In the genomic region with DNA sequence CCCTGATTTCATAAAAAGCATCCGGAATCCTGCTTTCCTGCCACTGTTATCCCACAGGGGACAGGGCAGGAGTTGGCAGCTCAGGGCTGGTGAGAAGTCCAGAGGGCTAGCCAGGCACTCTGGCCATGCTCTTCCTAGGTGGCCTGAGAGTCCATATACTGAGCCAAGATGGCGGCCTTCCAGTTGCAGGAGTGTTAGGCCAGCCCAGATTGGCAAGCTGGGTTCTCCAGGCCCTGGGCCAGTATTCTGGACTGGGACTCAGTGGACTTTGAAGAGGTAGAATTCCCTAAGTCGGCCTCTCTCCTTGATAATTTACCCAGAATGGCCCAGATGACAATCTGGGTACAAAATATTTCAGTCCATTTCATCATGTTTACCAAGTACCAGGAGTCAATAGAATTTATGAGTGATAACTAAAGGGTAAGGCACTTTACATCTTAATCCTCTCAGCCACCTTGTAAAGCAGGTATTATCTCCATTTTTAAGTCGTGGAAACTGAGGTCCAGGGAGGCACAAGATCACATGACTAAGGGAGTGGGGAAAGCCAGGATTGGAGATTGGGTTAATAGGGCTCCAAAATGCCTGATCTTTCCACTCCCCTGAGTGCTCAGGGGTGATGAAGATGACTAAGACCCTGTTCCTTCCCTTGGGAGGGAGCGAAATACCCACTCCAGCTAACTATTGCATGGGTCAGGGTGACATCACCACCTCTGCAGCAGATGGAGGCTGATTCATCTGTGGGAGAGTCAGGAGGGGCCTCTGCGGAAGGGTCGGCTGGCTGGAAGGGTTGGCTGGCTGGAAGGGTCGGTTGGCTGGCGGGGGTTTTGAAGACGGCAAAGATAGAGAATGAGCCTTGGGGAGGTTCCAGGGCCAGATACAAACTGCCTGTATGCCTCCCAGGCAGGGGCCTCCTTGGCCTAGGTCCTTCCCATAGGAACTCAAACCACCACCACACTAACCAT, we compare ENCODE assay signal across 1 cellular context.
TF ChIP-seq lines count a peak whose summit lies in the region.

No MANE protein-coding gene starts in this region.

TF ChIP-seq in K562, 482 proteins besides CTCF, POLR2A, EP300 and RAD21 (continued from another document and continues in another):
- no peak for TF ChIP-seq ZFPM2 (CRISPR knock-in tag; IDR thresholded peaks at IDR 0.05)
- TF ChIP-seq ZNF184 (CRISPR knock-in tag; IDR thresholded peaks at IDR 0.05): no peak
- no peak for TF ChIP-seq ZNF274 (IDR thresholded peaks at IDR 0.05; ENCODE audit: borderline replicate concordance, low read depth, low read length)
- TF ChIP-seq SMARCA4 (IDR thresholded peaks at IDR 0.05): peak; percentile 78
- no peak for TF ChIP-seq ILF3 (IDR thresholded peaks at IDR 0.05; ENCODE audit: borderline replicate concordance)
- TF ChIP-seq ZNF584 (CRISPR knock-in tag; IDR thresholded peaks at IDR 0.05; ENCODE audit: low read depth): peak; percentile 93
- TF ChIP-seq, protein P1, sequence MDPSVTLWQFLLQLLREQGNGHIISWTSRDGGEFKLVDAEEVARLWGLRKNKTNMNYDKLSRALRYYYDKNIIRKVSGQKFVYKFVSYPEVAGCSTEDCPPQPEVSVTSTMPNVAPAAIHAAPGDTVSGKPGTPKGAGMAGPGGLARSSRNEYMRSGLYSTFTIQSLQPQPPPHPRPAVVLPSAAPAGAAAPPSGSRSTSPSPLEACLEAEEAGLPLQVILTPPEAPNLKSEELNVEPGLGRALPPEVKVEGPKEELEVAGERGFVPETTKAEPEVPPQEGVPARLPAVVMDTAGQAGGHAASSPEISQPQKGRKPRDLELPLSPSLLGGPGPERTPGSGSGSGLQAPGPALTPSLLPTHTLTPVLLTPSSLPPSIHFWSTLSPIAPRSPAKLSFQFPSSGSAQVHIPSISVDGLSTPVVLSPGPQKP (CRISPR knock-in tag; IDR thresholded peaks at IDR 0.05): no peak
- no peak for TF ChIP-seq GATA2 (CRISPR knock-in tag; IDR thresholded peaks at IDR 0.05)
- no peak; the same call in 1 of the 2 replicates for TF ChIP-seq ZNF239 (CRISPR knock-in tag; IDR thresholded peaks at IDR 0.05)
- TF ChIP-seq CBFB (CRISPR knock-in tag; IDR thresholded peaks at IDR 0.05): no peak
- TF ChIP-seq, protein P2, sequence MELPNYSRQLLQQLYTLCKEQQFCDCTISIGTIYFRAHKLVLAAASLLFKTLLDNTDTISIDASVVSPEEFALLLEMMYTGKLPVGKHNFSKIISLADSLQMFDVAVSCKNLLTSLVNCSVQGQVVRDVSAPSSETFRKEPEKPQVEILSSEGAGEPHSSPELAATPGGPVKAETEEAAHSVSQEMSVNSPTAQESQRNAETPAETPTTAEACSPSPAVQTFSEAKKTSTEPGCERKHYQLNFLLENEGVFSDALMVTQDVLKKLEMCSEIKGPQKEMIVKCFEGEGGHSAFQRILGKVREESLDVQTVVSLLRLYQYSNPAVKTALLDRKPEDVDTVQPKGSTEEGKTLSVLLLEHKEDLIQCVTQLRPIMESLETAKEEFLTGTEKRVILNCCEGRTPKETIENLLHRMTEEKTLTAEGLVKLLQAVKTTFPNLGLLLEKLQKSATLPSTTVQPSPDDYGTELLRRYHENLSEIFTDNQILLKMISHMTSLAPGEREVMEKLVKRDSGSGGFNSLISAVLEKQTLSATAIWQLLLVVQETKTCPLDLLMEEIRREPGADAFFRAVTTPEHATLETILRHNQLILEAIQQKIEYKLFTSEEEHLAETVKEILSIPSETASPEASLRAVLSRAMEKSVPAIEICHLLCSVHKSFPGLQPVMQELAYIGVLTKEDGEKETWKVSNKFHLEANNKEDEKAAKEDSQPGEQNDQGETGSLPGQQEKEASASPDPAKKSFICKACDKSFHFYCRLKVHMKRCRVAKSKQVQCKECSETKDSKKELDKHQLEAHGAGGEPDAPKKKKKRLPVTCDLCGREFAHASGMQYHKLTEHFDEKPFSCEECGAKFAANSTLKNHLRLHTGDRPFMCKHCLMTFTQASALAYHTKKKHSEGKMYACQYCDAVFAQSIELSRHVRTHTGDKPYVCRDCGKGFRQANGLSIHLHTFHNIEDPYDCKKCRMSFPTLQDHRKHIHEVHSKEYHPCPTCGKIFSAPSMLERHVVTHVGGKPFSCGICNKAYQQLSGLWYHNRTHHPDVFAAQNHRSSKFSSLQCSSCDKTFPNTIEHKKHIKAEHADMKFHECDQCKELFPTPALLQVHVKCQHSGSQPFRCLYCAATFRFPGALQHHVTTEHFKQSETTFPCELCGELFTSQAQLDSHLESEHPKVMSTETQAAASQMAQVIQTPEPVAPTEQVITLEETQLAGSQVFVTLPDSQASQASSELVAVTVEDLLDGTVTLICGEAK (IDR thresholded peaks at IDR 0.05): no peak
- TF ChIP-seq, protein P2 (CRISPR knock-in tag; IDR thresholded peaks at IDR 0.05): no peak
- TF ChIP-seq CBFA2T2 (conservative IDR thresholded peaks at IDR 0.05): no peak
- TF ChIP-seq, protein P3, sequence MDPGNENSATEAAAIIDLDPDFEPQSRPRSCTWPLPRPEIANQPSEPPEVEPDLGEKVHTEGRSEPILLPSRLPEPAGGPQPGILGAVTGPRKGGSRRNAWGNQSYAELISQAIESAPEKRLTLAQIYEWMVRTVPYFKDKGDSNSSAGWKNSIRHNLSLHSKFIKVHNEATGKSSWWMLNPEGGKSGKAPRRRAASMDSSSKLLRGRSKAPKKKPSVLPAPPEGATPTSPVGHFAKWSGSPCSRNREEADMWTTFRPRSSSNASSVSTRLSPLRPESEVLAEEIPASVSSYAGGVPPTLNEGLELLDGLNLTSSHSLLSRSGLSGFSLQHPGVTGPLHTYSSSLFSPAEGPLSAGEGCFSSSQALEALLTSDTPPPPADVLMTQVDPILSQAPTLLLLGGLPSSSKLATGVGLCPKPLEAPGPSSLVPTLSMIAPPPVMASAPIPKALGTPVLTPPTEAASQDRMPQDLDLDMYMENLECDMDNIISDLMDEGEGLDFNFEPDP (CRISPR knock-in tag; IDR thresholded peaks at IDR 0.05): no peak
- TF ChIP-seq CXXC5 (CRISPR knock-in tag; IDR thresholded peaks at IDR 0.05): no peak; the same call in 1 of the 2 replicates
- TF ChIP-seq TFAM (CRISPR knock-in tag; conservative IDR thresholded peaks at IDR 0.05): no peak
- TF ChIP-seq, protein P4, sequence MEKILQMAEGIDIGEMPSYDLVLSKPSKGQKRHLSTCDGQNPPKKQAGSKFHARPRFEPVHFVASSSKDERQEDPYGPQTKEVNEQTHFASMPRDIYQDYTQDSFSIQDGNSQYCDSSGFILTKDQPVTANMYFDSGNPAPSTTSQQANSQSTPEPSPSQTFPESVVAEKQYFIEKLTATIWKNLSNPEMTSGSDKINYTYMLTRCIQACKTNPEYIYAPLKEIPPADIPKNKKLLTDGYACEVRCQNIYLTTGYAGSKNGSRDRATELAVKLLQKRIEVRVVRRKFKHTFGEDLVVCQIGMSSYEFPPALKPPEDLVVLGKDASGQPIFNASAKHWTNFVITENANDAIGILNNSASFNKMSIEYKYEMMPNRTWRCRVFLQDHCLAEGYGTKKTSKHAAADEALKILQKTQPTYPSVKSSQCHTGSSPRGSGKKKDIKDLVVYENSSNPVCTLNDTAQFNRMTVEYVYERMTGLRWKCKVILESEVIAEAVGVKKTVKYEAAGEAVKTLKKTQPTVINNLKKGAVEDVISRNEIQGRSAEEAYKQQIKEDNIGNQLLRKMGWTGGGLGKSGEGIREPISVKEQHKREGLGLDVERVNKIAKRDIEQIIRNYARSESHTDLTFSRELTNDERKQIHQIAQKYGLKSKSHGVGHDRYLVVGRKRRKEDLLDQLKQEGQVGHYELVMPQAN (IDR thresholded peaks at IDR 0.05; ENCODE audit: borderline replicate concordance): no peak
- no peak for TF ChIP-seq ZNF311 (CRISPR knock-in tag; IDR thresholded peaks at IDR 0.05)
- TF ChIP-seq, protein P5, sequence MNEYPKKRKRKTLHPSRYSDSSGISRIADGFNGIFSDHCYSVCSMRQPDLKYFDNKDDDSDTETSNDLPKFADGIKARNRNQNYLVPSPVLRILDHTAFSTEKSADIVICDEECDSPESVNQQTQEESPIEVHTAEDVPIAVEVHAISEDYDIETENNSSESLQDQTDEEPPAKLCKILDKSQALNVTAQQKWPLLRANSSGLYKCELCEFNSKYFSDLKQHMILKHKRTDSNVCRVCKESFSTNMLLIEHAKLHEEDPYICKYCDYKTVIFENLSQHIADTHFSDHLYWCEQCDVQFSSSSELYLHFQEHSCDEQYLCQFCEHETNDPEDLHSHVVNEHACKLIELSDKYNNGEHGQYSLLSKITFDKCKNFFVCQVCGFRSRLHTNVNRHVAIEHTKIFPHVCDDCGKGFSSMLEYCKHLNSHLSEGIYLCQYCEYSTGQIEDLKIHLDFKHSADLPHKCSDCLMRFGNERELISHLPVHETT (CRISPR knock-in tag; conservative IDR thresholded peaks at IDR 0.05 in 1 of 2, IDR thresholded peaks at IDR 0.05 in 1 of 2): no peak
- no peak for TF ChIP-seq SRSF9 (IDR thresholded peaks at IDR 0.05; ENCODE audit: borderline replicate concordance, low read depth, low read length)
- TF ChIP-seq, protein P6, sequence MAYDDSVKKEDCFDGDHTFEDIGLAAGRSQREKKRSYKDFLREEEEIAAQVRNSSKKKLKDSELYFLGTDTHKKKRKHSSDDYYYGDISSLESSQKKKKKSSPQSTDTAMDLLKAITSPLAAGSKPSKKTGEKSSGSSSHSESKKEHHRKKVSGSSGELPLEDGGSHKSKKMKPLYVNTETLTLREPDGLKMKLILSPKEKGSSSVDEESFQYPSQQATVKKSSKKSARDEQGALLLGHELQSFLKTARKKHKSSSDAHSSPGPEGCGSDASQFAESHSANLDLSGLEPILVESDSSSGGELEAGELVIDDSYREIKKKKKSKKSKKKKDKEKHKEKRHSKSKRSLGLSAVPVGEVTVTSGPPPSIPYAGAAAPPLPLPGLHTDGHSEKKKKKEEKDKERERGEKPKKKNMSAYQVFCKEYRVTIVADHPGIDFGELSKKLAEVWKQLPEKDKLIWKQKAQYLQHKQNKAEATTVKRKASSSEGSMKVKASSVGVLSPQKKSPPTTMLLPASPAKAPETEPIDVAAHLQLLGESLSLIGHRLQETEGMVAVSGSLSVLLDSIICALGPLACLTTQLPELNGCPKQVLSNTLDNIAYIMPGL (CRISPR knock-in tag; IDR thresholded peaks at IDR 0.05): no peak
- no peak for TF ChIP-seq KAT7 (CRISPR knock-in tag; IDR thresholded peaks at IDR 0.05; ENCODE audit: borderline replicate concordance)
- TF ChIP-seq GABPB2 (CRISPR knock-in tag; conservative IDR thresholded peaks at IDR 0.05): no peak
- TF ChIP-seq ZNF830 (CRISPR knock-in tag; IDR thresholded peaks at IDR 0.05): no peak
- TF ChIP-seq SMARCC2 (IDR thresholded peaks at IDR 0.05; ENCODE audit: low read depth): 0 out of 2 replicates have a peak, but pooled peaks have one; percentile 40
- no peak for TF ChIP-seq ZNF146 (CRISPR knock-in tag; IDR thresholded peaks at IDR 0.05; ENCODE audit: unreplicated experiment)
- TF ChIP-seq, protein P7, sequence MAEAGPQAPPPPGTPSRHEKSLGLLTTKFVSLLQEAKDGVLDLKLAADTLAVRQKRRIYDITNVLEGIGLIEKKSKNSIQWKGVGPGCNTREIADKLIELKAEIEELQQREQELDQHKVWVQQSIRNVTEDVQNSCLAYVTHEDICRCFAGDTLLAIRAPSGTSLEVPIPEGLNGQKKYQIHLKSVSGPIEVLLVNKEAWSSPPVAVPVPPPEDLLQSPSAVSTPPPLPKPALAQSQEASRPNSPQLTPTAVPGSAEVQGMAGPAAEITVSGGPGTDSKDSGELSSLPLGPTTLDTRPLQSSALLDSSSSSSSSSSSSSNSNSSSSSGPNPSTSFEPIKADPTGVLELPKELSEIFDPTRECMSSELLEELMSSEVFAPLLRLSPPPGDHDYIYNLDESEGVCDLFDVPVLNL (CRISPR knock-in tag; IDR thresholded peaks at IDR 0.05; ENCODE audit: low read depth): no peak
- no peak for TF ChIP-seq NFIX (CRISPR knock-in tag; IDR thresholded peaks at IDR 0.05; ENCODE audit: low read depth)
- no peak for TF ChIP-seq ZNF707 (CRISPR knock-in tag; conservative IDR thresholded peaks at IDR 0.05)
- no peak for TF ChIP-seq MCM3 (IDR thresholded peaks at IDR 0.05)
- TF ChIP-seq SP1 (CRISPR knock-in tag; IDR thresholded peaks at IDR 0.05): peak; percentile 66
- TF ChIP-seq SMARCE1 (IDR thresholded peaks at IDR 0.05): peak; percentile 68; the same call in 1 of the 2 replicates
- peak; percentile 38 for TF ChIP-seq KDM5B (IDR thresholded peaks at IDR 0.05; ENCODE audit: insufficient replicate concordance, low read depth, low read length)
- no peak for TF ChIP-seq ZNF696 (CRISPR knock-in tag; conservative IDR thresholded peaks at IDR 0.05)
- TF ChIP-seq PHTF2 (CRISPR knock-in tag; IDR thresholded peaks at IDR 0.05): no peak
- no peak for TF ChIP-seq MYBL2 (IDR thresholded peaks at IDR 0.05; ENCODE audit: low read depth)
- no peak for TF ChIP-seq MYBL2 (CRISPR knock-in tag; IDR thresholded peaks at IDR 0.05; ENCODE audit: borderline replicate concordance)
- TF ChIP-seq HNRNPK (IDR thresholded peaks at IDR 0.05; ENCODE audit: low read depth, low read length, poor library complexity, severe bottlenecking): no peak
- peak; percentile 79; the same call in 1 of the 2 replicates for TF ChIP-seq BACH1 (tag; IDR thresholded peaks at IDR 0.05)
- peak; percentile 85; the same call in 1 of the 2 replicates for TF ChIP-seq TOE1 (IDR thresholded peaks at IDR 0.05; ENCODE audit: borderline replicate concordance)
- TF ChIP-seq TOE1 (CRISPR knock-in tag; IDR thresholded peaks at IDR 0.05; ENCODE audit: borderline replicate concordance, low read depth): no peak
- TF ChIP-seq NELFE (IDR thresholded peaks at IDR 0.05; ENCODE audit: insufficient read depth, insufficient read length): no peak
- no peak for TF ChIP-seq RBBP5 (IDR thresholded peaks at IDR 0.05; ENCODE audit: borderline replicate concordance, insufficient read depth, low read length, poor library complexity, severe bottlenecking)
- TF ChIP-seq ZC3H11A (IDR thresholded peaks at IDR 0.05; ENCODE audit: low read depth, low read length): no peak
- no peak for TF ChIP-seq ARHGAP35 (IDR thresholded peaks at IDR 0.05; ENCODE audit: partially characterized antibody)
